In genomic region chr3:107951111-107951510, GRCh38 we compare ENCODE assay signal across 13 cellular contexts.
"Had no signal": no experiment of that assay in that cellular context is flagged by ENCODE, and none has a peak within 500 bp of the region (broad histone marks: within the 10 kb centered on the region; RNA-seq: fewer than 3 reads in every experiment).

No MANE protein-coding gene starts in this region.

- H3K4me3 ChIP-seq: colonic mucosa, left ventricle myocardium inferior, lower lobe of right lung had no signal

- H3K27ac ChIP-seq: colonic mucosa, left ventricle myocardium inferior, lower lobe of right lung had no signal

- H3K27me3 ChIP-seq: colonic mucosa had no signal

- ATAC-seq: left cardiac atrium, lower lobe of right lung, natural killer cell, sciatic nerve had no signal

- DNase-seq: colonic mucosa; effector CD8-positive, alpha-beta T cell; foreskin fibroblast; immature natural killer cell; kidney; left cardiac atrium; left ventricle myocardium inferior; lower lobe of right lung; natural killer cell; small intestine; stimulated activated CD4-positive, alpha-beta T cell treated with anti-CD3 and anti-CD28 coated beads, Interleukin-12 subunit alpha, Interleukin-12 subunit beta, amount 100 ng/mL, for 4 hours; stimulated activated naive CD4-positive, alpha-beta T cell treated with Interleukin-2 at 50 U/mL for 16 hours had no signal

- H3K36me3 ChIP-seq: colonic mucosa, left ventricle myocardium inferior, lower lobe of right lung had no signal

- H3K9me3 ChIP-seq: colonic mucosa, left ventricle myocardium inferior, lower lobe of right lung had no signal

- H3K4me1 ChIP-seq: colonic mucosa, left ventricle myocardium inferior had no signal
